8 cellular contexts compared by ENCODE assay signal in the genomic region with DNA sequence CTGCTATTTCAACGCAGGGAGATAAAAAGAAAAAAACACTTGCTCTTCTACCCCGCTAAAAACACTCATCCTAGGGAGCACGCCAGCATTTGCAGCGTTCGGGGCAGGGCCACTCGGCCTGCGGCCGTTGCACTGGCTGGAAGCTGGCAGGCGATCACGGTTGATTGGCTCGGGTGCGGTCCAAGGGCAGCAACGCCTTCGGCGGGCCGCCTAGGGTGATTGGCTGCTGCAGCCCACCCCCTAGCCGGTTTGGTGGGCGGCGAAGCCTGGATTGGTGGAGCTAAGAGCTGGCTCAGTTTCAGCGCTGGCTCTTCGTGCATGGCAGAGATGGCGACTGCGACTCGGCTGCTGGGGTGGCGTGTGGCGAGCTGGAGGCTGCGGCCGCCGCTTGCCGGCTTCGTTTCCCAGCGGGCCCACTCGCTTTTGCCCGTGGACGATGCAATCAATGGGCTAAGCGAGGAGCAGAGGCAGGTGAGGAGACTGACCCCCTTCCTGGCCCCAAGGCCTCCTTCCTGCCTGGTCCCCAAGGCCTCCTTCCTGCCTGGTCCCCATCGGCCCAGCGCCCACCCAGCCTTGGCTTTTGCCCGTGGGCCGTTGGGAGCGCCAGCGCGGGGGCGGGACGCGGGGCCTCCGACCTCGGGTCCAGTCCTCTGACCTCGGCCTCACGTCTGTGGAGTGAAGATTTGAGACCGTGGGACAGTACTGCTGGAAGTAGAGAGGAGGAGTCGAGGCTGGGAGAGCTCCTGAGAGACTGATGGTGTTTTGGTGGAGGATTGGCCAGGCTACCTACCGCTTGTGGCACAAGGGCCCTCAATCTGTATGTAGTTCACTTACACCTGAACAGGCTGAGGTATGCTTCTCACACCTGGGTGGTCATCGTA. TPM values are rescaled to one million over a fixed set of nuclear protein-coding genes. Genes with fewer than 3 reads are reported as not detected.
DNase-seq lines count a peak whose midpoint lies in the region; ATAC-seq and TF ChIP-seq lines count a peak whose summit lies in the region.

A gene (plus strand): TSS at position 295 of the 881 bp plus-strand sequence. CDS start 33 bp downstream, at position 328.

- H3K27me3 Mint-ChIP-seq in CD4-positive, alpha-beta memory T cell, result no peaks in the 10 kb centered on the region

- peak within 1 kb of the TSS; percentile 42 to 63 for H3K4me3 ChIP-seq in CD4-positive, alpha-beta memory T cell (ENCODE audit: low read length in 2 of 2)
- peak within 1 kb of the TSS; percentile 89 for H3K4me3 ChIP-seq in lung

- DNase-seq in CD4-positive, alpha-beta memory T cell, result peak; percentile 78 to 82 (median 80)
- DNase-seq in HS-27A (ENCODE audit: low read depth) (peak; percentile 83), lung (ENCODE audit: low spot score) (peak; percentile 95)
- peak; percentile 95 for DNase-seq in NK-92 treated with Interleukin-12 subunit alpha and Interleukin-12 subunit beta, amount 100 ng/mL, for 24 hours (lab: John Stamatoyannopoulos, UW)
- peak; percentile 95 for DNase-seq in activated CD8-positive, alpha-beta memory T cell treated with anti-CD3 and anti-CD28 coated beads for 24 hours
- peak; percentile 86 for DNase-seq in effector CD8-positive, alpha-beta T cell (lab: John Stamatoyannopoulos, UW)
- DNase-seq in stimulated activated CD4-positive, alpha-beta T cell treated with anti-CD3 and anti-CD28 coated beads, TNF-alpha, amount 100 ng/mL, for 4 hours (ENCODE audit: low read depth in 3 of 3), result peak; percentile 69 to 75 (median 70)

- H3K4me1 Mint-ChIP-seq in CD4-positive, alpha-beta memory T cell, result peaks cover 24 to 35% (median 30%) of the 10 kb centered on the region in 4 donors

- no peaks in the 10 kb centered on the region for H3K27me3 ChIP-seq in CD4-positive, alpha-beta memory T cell (ENCODE audit: insufficient read depth, low read length)
- H3K27me3 ChIP-seq in lung (ENCODE audit: control insufficient read depth, insufficient read depth), result no peaks in the 10 kb centered on the region

- H3K9me3 ChIP-seq in CD4-positive, alpha-beta memory T cell (ENCODE audit: control insufficient read depth in 1 of 2, low read length in 2 of 2), result no peaks in the 10 kb centered on the region
- no peaks in the 10 kb centered on the region for H3K9me3 ChIP-seq in lung (ENCODE audit: control insufficient read depth in 2 of 2, insufficient read depth in 1 of 2, low read length in 1 of 2)

- no peak for TF ChIP-seq CTCF in lung (IDR thresholded peaks at IDR 0.05; ENCODE audit: control extremely low read depth, extremely low read depth)

- peak within 1 kb of the TSS; percentile 62 to 92 (median 86) for H3K27ac Mint-ChIP-seq in CD4-positive, alpha-beta memory T cell

- ATAC-seq in GM19467 (IDR thresholded peaks at IDR 0.05; ENCODE audit: unreplicated experiment) (peak; percentile 79), lung (ENCODE audit: insufficient read depth, low FRiP score) (peak; percentile 97)

- intact Hi-C loops in CD4-positive, alpha-beta memory T cell (cut with micrococcal nuclease), result loop anchor here (1.0 to 5.0 kb wide), 3 partner anchors 23 to 38 kb away; a partner anchor contains a TSS

- WGBS in lung, 2 donors, result 1% methylated on average over 52 to 54 of the region's 54 CpGs

- H3K4me1 ChIP-seq in CD4-positive, alpha-beta memory T cell (ENCODE audit: insufficient read depth, low read length), result peaks cover 25% of the 10 kb centered on the region
- H3K4me1 ChIP-seq in lung (ENCODE audit: control insufficient read depth in 2 of 2, insufficient read depth in 2 of 2, low read length in 2 of 2), result peaks cover 0 to 3% of the 10 kb centered on the region in 2 donors

- H3K36me3 ChIP-seq in CD4-positive, alpha-beta memory T cell (ENCODE audit: insufficient read depth, low read length), result no peaks in the 10 kb centered on the region
- H3K36me3 ChIP-seq in lung (ENCODE audit: control insufficient read depth in 2 of 2, insufficient read depth in 2 of 2, low read length in 2 of 2), result peaks cover 2 to 11% of the 10 kb centered on the region in 2 donors

- POLR2A ChIA-PET in CD4-positive, alpha-beta memory T cell (lab: Charles Lee; ENCODE audit: partially characterized antibody), result interaction anchor here (0.8 to 2.6 kb wide), 12 partner anchors 8 to 826 kb away, joined by 3 to 25 read pairs (median 5); a partner anchor contains a TSS

- peak within 1 kb of the TSS; percentile 82 to 98 (median 90) for H3K4me3 Mint-ChIP-seq in CD4-positive, alpha-beta memory T cell

- H3K9me3 Mint-ChIP-seq in CD4-positive, alpha-beta memory T cell, result no peaks in the 10 kb centered on the region

- peaks cover 11 to 25% of the 10 kb centered on the region in 2 donors for H3K36me3 Mint-ChIP-seq in CD4-positive, alpha-beta memory T cell

- CTCF ChIA-PET in CD4-positive, alpha-beta memory T cell (lab: Charles Lee; ENCODE audit: partially characterized antibody), result interaction anchor here (1.2 to 3.4 kb wide), 7 partner anchors 10 to 132 kb away, joined by 3 to 17 read pairs (median 8); a partner anchor contains a TSS

- peak within 1 kb of the TSS; percentile 61 for H3K27ac ChIP-seq in CD4-positive, alpha-beta memory T cell (ENCODE audit: low read depth, low read length)
- H3K27ac ChIP-seq in lung (ENCODE audit: low read depth in 1 of 2, low read length in 1 of 2), result peak within 1 kb of the TSS; percentile 58 to 85

RNA-seq across cellular contexts. Expression of the gene that starts here (rescaled TPM):
- total RNA-seq in CD4-positive, alpha-beta memory T cell, result 10 to 100 TPM; 56.4 to 62.2 TPM
- polyA plus RNA-seq in CD4-positive, alpha-beta memory T cell, result 10 to 100 TPM; 25.7 to 26.8 TPM
- total RNA-seq in lung, result 10 to 100 TPM; 51.0 to 87.8 TPM
- 10 to 100 TPM; 41.4 to 47.6 TPM for polyA plus RNA-seq in lung

Comparison
In these comparisons a context has a peak if more than half of its experiments do, and no peak if none do; other contexts are left out.
1. Peak in every context shown above with its lines: DNase-seq, ATAC-seq, H3K4me3 ChIP-seq and H3K27ac ChIP-seq.